8 cellular contexts compared by ENCODE assay signal in the genomic region with DNA sequence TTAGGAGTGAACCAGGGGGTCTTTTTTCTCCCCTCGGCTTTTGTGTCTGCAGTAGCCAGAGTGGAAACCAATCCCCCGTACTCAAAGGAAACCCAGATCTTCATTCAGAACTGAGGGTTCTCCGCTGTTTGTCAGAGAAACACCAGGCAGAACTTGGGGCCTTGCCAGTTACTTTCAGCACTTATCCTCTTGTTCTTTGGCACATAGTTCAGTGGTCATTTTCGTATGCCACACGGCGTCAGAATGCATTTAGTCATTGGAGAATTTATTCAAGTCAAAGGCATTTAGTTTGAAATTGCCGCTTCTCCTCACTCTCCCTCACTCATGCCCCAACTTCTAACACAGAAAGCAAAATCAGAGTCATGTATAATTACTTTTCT.
DNase-seq lines count a peak whose midpoint lies in the region; ATAC-seq and TF ChIP-seq lines count a peak whose summit lies in the region.

No MANE protein-coding gene starts in this region.

- H3K4me3 ChIP-seq in coronary artery (peak overlapping the region; percentile 65), mucosa of rectum (ENCODE audit: low read length in 2 of 2) (peak overlapping the region; percentile 36 to 53), vagina (peak overlapping the region; percentile 32 to 48)

- no peak for ATAC-seq in HG02970 (IDR thresholded peaks at IDR 0.05; ENCODE audit: low FRiP score, unreplicated experiment)

- H3K27me3 ChIP-seq in mucosa of rectum (ENCODE audit: control insufficient read depth in 2 of 2, insufficient read depth in 2 of 2, low read length in 2 of 2), result peaks cover 0 to under 1% of the 10 kb centered on the region in 2 donors
- H3K27me3 ChIP-seq in vagina, result no peaks in the 10 kb centered on the region

- H3K9ac ChIP-seq in mucosa of rectum (ENCODE audit: low read depth in 1 of 2, low read length in 2 of 2), result no peak overlapping the region

- peaks cover 0 to 2% of the 10 kb centered on the region in 2 donors for H3K36me3 ChIP-seq in mucosa of rectum (ENCODE audit: control insufficient read depth in 2 of 2, insufficient read depth in 2 of 2, low read length in 2 of 2)
- H3K36me3 ChIP-seq in vagina, result no peaks in the 10 kb centered on the region

- no peak for TF ChIP-seq POLR2A in vagina (IDR thresholded peaks at IDR 0.05)

- peaks cover 66% of the 10 kb centered on the region for H3K4me1 Mint-ChIP-seq in activated naive CD4-positive, alpha-beta T cell treated with anti-CD3 and anti-CD28 coated beads, Interleukin-2, amount 10 ng/mL, durations not matched to agents 7 days and 5 days

- H3K9me3 Mint-ChIP-seq in activated naive CD4-positive, alpha-beta T cell treated with anti-CD3 and anti-CD28 coated beads, Interleukin-2, amount 10 ng/mL, durations not matched to agents 7 days and 5 days, result no peaks in the 10 kb centered on the region

- H3K36me3 Mint-ChIP-seq in activated naive CD4-positive, alpha-beta T cell treated with anti-CD3 and anti-CD28 coated beads, Interleukin-2, amount 10 ng/mL, durations not matched to agents 7 days and 5 days, result no peaks in the 10 kb centered on the region

- H3K9me3 ChIP-seq in mucosa of rectum (ENCODE audit: control insufficient read depth in 2 of 2, low read length in 2 of 2) (no peaks in the 10 kb centered on the region), vagina (no peaks in the 10 kb centered on the region)

- H3K27ac ChIP-seq in coronary artery, result peak overlapping the region; percentile 79 to 92
- H3K27ac ChIP-seq in mucosa of rectum (ENCODE audit: low read depth in 2 of 2, low read length in 2 of 2), result peak overlapping the region; percentile 34 to 53
- peak overlapping the region; percentile 89 for H3K27ac ChIP-seq in vagina

- H3K4me3 Mint-ChIP-seq in activated naive CD4-positive, alpha-beta T cell treated with anti-CD3 and anti-CD28 coated beads, Interleukin-2, amount 10 ng/mL, durations not matched to agents 7 days and 5 days, result peak overlapping the region; percentile 57

- H3K27ac Mint-ChIP-seq in activated naive CD4-positive, alpha-beta T cell treated with anti-CD3 and anti-CD28 coated beads, Interleukin-2, amount 10 ng/mL, durations not matched to agents 7 days and 5 days, result peak overlapping the region; percentile 86

- intact Hi-C loops in vagina (cut with DNase I), result loop anchor here (10.0 kb wide), 1 partner anchor 103 kb away; the partner anchor contains the start of gene CABLES1

- no peak for DNase-seq in activated naive CD4-positive, alpha-beta T cell treated with anti-CD3 and anti-CD28 coated beads, Interleukin-2, amount 10 ng/mL, durations not matched to agents 7 days and 5 days
- no peak for DNase-seq in activated naive CD4-positive, alpha-beta T cell treated with Interleukin-2 at 50 U/mL for 16 hours
- DNase-seq in coronary artery (ENCODE audit: low spot score) (peak; percentile 87), vagina (ENCODE audit: extremely low spot score in 2 of 2) (no peak), Kasumi-1 (lab: John Stamatoyannopoulos, UW) (no peak)
- no peak for DNase-seq in activated CD8-positive, alpha-beta memory T cell treated with anti-CD3 and anti-CD28 coated beads, Interleukin-2, amount 50 U/mL, for 4 hours

- H3K27me3 Mint-ChIP-seq in activated naive CD4-positive, alpha-beta T cell treated with anti-CD3 and anti-CD28 coated beads, Interleukin-2, amount 10 ng/mL, durations not matched to agents 7 days and 5 days, result no peaks in the 10 kb centered on the region

- H3K4me1 ChIP-seq in mucosa of rectum (ENCODE audit: control insufficient read depth in 2 of 2, insufficient read depth in 2 of 2, low read length in 2 of 2), result peaks cover 10 to 11% of the 10 kb centered on the region in 2 donors
- H3K4me1 ChIP-seq in vagina, result peaks cover 30% of the 10 kb centered on the region

- CTCF ChIA-PET in activated naive CD4-positive, alpha-beta T cell treated with anti-CD3 and anti-CD28 coated beads, Interleukin-2, amount 10 ng/mL, durations not matched to agents 7 days and 5 days (lab: Charles Lee), result interaction anchor here (0.7 to 1.8 kb wide), 5 partner anchors 21 to 122 kb away, joined by 3 to 7 read pairs (median 5); no protein-coding TSS in a partner anchor

- TF ChIP-seq CTCF in coronary artery (IDR thresholded peaks at IDR 0.05) (no peak), vagina (IDR thresholded peaks at IDR 0.05) (no peak)
